In the genomic region with DNA sequence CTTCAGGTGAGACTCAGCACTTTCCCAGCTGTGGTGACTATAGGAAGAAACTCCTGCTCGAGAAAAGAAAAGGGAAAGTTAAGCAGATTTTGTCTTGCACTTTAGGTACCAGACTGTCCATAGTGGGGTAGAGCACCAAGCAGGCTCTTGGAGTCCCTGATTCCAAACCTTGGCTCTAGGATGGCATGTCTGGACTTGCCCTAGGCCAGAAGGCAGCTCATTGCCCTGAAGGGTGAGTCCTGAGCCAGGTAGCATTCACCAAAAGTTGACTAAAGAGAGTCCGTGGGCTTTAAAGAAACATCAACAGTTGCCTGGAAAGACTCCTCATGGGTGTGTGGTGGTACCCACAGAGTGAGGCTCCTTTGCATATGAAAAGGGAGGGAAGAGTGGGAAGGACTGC, we compare ENCODE assay signal across 27 cellular contexts.
"Had no signal": no experiment of that assay in that cellular context is flagged by ENCODE, and none has a peak within 500 bp of the region (broad histone marks: within the 10 kb centered on the region; RNA-seq: fewer than 3 reads in every experiment).

No MANE protein-coding gene starts in this region.

- ATAC-seq: activated CD8-positive, alpha-beta memory T cell treated with anti-CD3 and anti-CD28 coated beads, Interleukin-2, amount 10 ng/mL, durations not matched to agents 7 days and 5 days; esophagus mucosa; left cardiac atrium; mucosa of descending colon; sciatic nerve; stimulated activated naive B cell treated with anti-CD40 and anti-IgM and Interleukin-4, amounts not matched to agents 10 μg/mL and 1 μg/mL and 100 μg/mL, for 72 hours had no signal

- H3K4me3 Mint-ChIP-seq: activated B cell treated with CpG ODN at 0.5 μM for 24 hours; activated CD4-positive, alpha-beta memory T cell treated with anti-CD3 and anti-CD28 coated beads, Interleukin-2, amount 10 ng/mL, durations not matched to agents 7 days and 5 days; activated CD8-positive, alpha-beta memory T cell treated with anti-CD3 and anti-CD28 coated beads, Interleukin-2, amount 10 ng/mL, durations not matched to agents 7 days and 5 days; brain; stimulated activated naive B cell treated with anti-CD40 and anti-IgM and Interleukin-4, amounts not matched to agents 10 μg/mL and 1 μg/mL and 100 μg/mL, for 72 hours had no signal

- H3K9me3 ChIP-seq: mucosa of descending colon, thyroid gland had no signal

- DNase-seq: activated B cell treated with CpG ODN at 0.5 μM for 24 hours; activated CD4-positive, alpha-beta memory T cell treated with anti-CD3 and anti-CD28 coated beads, Interleukin-2, amount 10 ng/mL, durations not matched to agents 7 days and 5 days; activated CD4-positive, alpha-beta T cell treated with anti-CD3 and anti-CD28 coated beads for 4 hours; activated CD8-positive, alpha-beta memory T cell treated with anti-CD3 and anti-CD28 coated beads, Interleukin-2, amount 10 ng/mL, durations not matched to agents 7 days and 5 days; activated effector memory CD4-positive, alpha-beta T cell treated with anti-CD3 and anti-CD28 coated beads, Interleukin-2, amount 50 U/mL, for 16 hours; activated naive CD4-positive, alpha-beta T cell treated with anti-CD3 and anti-CD28 coated beads, Interleukin-2, amount 50 U/mL, for 16 hours; activated T-cell treated with anti-CD3 and anti-CD28 coated beads for 4 hours; anterior cingulate cortex; central memory CD4-positive, alpha-beta T cell; dermis blood vessel endothelial cell; effector CD8-positive, alpha-beta T cell; hypothalamus; left cardiac atrium; mesenchymal stem cell; mucosa of descending colon; occipital lobe; posterior cingulate gyrus; small intestine; stimulated activated CD4-positive, alpha-beta T cell treated with anti-CD3 and anti-CD28 coated beads, Interleukin-15, amount 100 ng/mL, for 24 hours; stimulated activated naive B cell treated with anti-CD40 and anti-IgM and Interleukin-4, amounts not matched to agents 10 μg/mL and 1 μg/mL and 100 μg/mL, for 72 hours; T-helper 9 cell; thyroid gland had no signal

- H3K27ac ChIP-seq: thyroid gland had no signal

- H3K4me3 ChIP-seq: mucosa of descending colon, thyroid gland had no signal

- H3K4me1 ChIP-seq: thyroid gland had no signal

- H3K36me3 Mint-ChIP-seq: activated CD8-positive, alpha-beta memory T cell treated with anti-CD3 and anti-CD28 coated beads, Interleukin-2, amount 10 ng/mL, durations not matched to agents 7 days and 5 days; stimulated activated naive B cell treated with anti-CD40 and anti-IgM and Interleukin-4, amounts not matched to agents 10 μg/mL and 1 μg/mL and 100 μg/mL, for 72 hours had no signal

- H3K36me3 ChIP-seq: thyroid gland had no signal

- H3K27me3 Mint-ChIP-seq: activated B cell treated with CpG ODN at 0.5 μM for 24 hours; activated CD4-positive, alpha-beta memory T cell treated with anti-CD3 and anti-CD28 coated beads, Interleukin-2, amount 10 ng/mL, durations not matched to agents 7 days and 5 days; activated CD8-positive, alpha-beta memory T cell treated with anti-CD3 and anti-CD28 coated beads, Interleukin-2, amount 10 ng/mL, durations not matched to agents 7 days and 5 days; brain; stimulated activated naive B cell treated with anti-CD40 and anti-IgM and Interleukin-4, amounts not matched to agents 10 μg/mL and 1 μg/mL and 100 μg/mL, for 72 hours had no signal

- FAIRE-seq: frontal cortex, islet of Langerhans, small intestine had no signal

- H3K4me1 Mint-ChIP-seq: activated B cell treated with CpG ODN at 0.5 μM for 24 hours; activated CD4-positive, alpha-beta memory T cell treated with anti-CD3 and anti-CD28 coated beads, Interleukin-2, amount 10 ng/mL, durations not matched to agents 7 days and 5 days; activated CD8-positive, alpha-beta memory T cell treated with anti-CD3 and anti-CD28 coated beads, Interleukin-2, amount 10 ng/mL, durations not matched to agents 7 days and 5 days; brain; stimulated activated naive B cell treated with anti-CD40 and anti-IgM and Interleukin-4, amounts not matched to agents 10 μg/mL and 1 μg/mL and 100 μg/mL, for 72 hours had no signal

- H3K27me3 ChIP-seq: thyroid gland had no signal

- H3K27ac Mint-ChIP-seq: activated B cell treated with CpG ODN at 0.5 μM for 24 hours; activated CD4-positive, alpha-beta memory T cell treated with anti-CD3 and anti-CD28 coated beads, Interleukin-2, amount 10 ng/mL, durations not matched to agents 7 days and 5 days; activated CD8-positive, alpha-beta memory T cell treated with anti-CD3 and anti-CD28 coated beads, Interleukin-2, amount 10 ng/mL, durations not matched to agents 7 days and 5 days; brain; stimulated activated naive B cell treated with anti-CD40 and anti-IgM and Interleukin-4, amounts not matched to agents 10 μg/mL and 1 μg/mL and 100 μg/mL, for 72 hours had no signal
